ENCODE assay signal across 8 cellular contexts in genomic region chr16:29790949-29791844, GRCh38. TPM values are rescaled to one million over a fixed set of nuclear protein-coding genes. Genes with fewer than 3 reads are reported as not detected.
A peak's percentile ranks its signal among the peaks of the same experiment; 100 is the strongest.
DNase-seq lines count a peak whose midpoint lies in the region; ATAC-seq and TF ChIP-seq lines count a peak whose summit lies in the region.

No MANE protein-coding gene starts in this region.

- peaks cover 20% of the 10 kb centered on the region for H3K4me1 Mint-ChIP-seq in activated T-helper 17 cell treated with anti-CD3 and anti-CD28 coated beads, Interleukin-2, amount 50 U/mL, for 72 hours
- peaks cover 35 to 40% of the 10 kb centered on the region in 2 donors for H3K4me1 Mint-ChIP-seq in immature natural killer cell

- no peak overlapping the region for H3K27ac ChIP-seq in stomach smooth muscle (ENCODE audit: low read length)

- H3K36me3 Mint-ChIP-seq in activated T-helper 17 cell treated with anti-CD3 and anti-CD28 coated beads, Interleukin-2, amount 50 U/mL, for 72 hours (ENCODE audit: low read depth) = peaks cover 50% of the 10 kb centered on the region
- no peaks in the 10 kb centered on the region for H3K36me3 Mint-ChIP-seq in immature natural killer cell

- H3K9ac ChIP-seq in stomach smooth muscle (ENCODE audit: low read length in 2 of 2) = peak overlapping the region; percentile 59 to 64

- DNase-seq in GM06990 (ENCODE audit: extremely low read depth, insufficient read length) = no peak
- DNase-seq in immature natural killer cell = peak in 1 of 3 donors; percentile 29
- no peak for DNase-seq in SHP77 treated with DMSO at 0.1 percent for 48 hours (lab: John Stamatoyannopoulos, UW)

- ATAC-seq in HG03039 (IDR thresholded peaks at IDR 0.05; ENCODE audit: unreplicated experiment) = peak; percentile 10
- peak; percentile 7 for ATAC-seq in activated T-helper 17 cell treated with anti-CD3 and anti-CD28 coated beads, Interleukin-2, amount 50 U/mL, for 72 hours (replicated peaks)
- ATAC-seq in GM19324 (IDR thresholded peaks at IDR 0.05; ENCODE audit: low FRiP score, unreplicated experiment) = no peak
- ATAC-seq in GM21447 (IDR thresholded peaks at IDR 0.05; ENCODE audit: unreplicated experiment) = no peak

- no peaks in the 10 kb centered on the region for H3K27me3 ChIP-seq in GM06990 (replicated peaks; ENCODE audit: control insufficient read depth, insufficient read depth, low read length)
- no peaks in the 10 kb centered on the region for H3K27me3 ChIP-seq in stomach smooth muscle (ENCODE audit: control insufficient read depth in 1 of 2, insufficient read depth in 2 of 2, low read length in 2 of 2)

- H3K27ac Mint-ChIP-seq in activated T-helper 17 cell treated with anti-CD3 and anti-CD28 coated beads, Interleukin-2, amount 50 U/mL, for 72 hours = peak overlapping the region; percentile 87
- peak overlapping the region; percentile 90 to 99 (median 98) for H3K27ac Mint-ChIP-seq in immature natural killer cell

- no peaks in the 10 kb centered on the region for H3K27me3 Mint-ChIP-seq in activated T-helper 17 cell treated with anti-CD3 and anti-CD28 coated beads, Interleukin-2, amount 50 U/mL, for 72 hours
- peaks cover 5 to 13% (median 6%) of the 10 kb centered on the region in 3 donors for H3K27me3 Mint-ChIP-seq in immature natural killer cell (ENCODE audit: low read depth in 3 of 3)

- H3K4me3 Mint-ChIP-seq in activated T-helper 17 cell treated with anti-CD3 and anti-CD28 coated beads, Interleukin-2, amount 50 U/mL, for 72 hours = peak overlapping the region; percentile 97
- peak overlapping the region; percentile 93 to 99 (median 97) for H3K4me3 Mint-ChIP-seq in immature natural killer cell

- no peak for TF ChIP-seq CTCF in GM06990 (IDR thresholded peaks at IDR 0.05; ENCODE audit: insufficient read depth, low read length, poor library complexity, severe bottlenecking)

- H3K36me3 ChIP-seq in GM06990 (ENCODE audit: control insufficient read depth, insufficient read depth, low read length) (peaks cover 3% of the 10 kb centered on the region), stomach smooth muscle (ENCODE audit: control insufficient read depth in 2 of 2, insufficient read depth in 2 of 2, low read length in 2 of 2) (no peaks in the 10 kb centered on the region)

- H3K9me3 Mint-ChIP-seq in activated T-helper 17 cell treated with anti-CD3 and anti-CD28 coated beads, Interleukin-2, amount 50 U/mL, for 72 hours = no peaks in the 10 kb centered on the region
- H3K9me3 Mint-ChIP-seq in immature natural killer cell = no peaks in the 10 kb centered on the region

- no peaks in the 10 kb centered on the region for H3K9me3 ChIP-seq in stomach smooth muscle (ENCODE audit: control insufficient read depth in 2 of 2, low read length in 2 of 2)

- peaks cover 17% of the 10 kb centered on the region for H3K4me1 ChIP-seq in stomach smooth muscle (ENCODE audit: control insufficient read depth, insufficient read depth, low read length)

- H3K4me3 ChIP-seq in GM06990 (replicated peaks; ENCODE audit: low read depth, low read length) (peak overlapping the region; percentile 82), stomach smooth muscle (ENCODE audit: low read length in 2 of 2) (peak overlapping the region; percentile 77 to 91)

RNA-seq across cellular contexts. Expression of gene KIF22, which starts 0.6 kb away (rescaled TPM):
- 100 to 1,000 TPM; 122 to 139 TPM for total RNA-seq in activated T-helper 17 cell treated with anti-CD3 and anti-CD28 coated beads, Interleukin-2, amount 50 U/mL, for 72 hours
- 10 to 100 TPM; 33.1 to 45.2 (median 33.3) TPM for polyA plus RNA-seq in immature natural killer cell

RNA-seq across cellular contexts. Expression of gene ZG16, which starts 13.1 kb away (rescaled TPM):
- not detected for total RNA-seq in activated T-helper 17 cell treated with anti-CD3 and anti-CD28 coated beads, Interleukin-2, amount 50 U/mL, for 72 hours
- polyA plus RNA-seq in immature natural killer cell = not detected

RNA-seq across cellular contexts. Expression of gene MAZ, which starts 15.1 kb away (rescaled TPM):
- total RNA-seq in activated T-helper 17 cell treated with anti-CD3 and anti-CD28 coated beads, Interleukin-2, amount 50 U/mL, for 72 hours = 100 to 1,000 TPM; 239 to 288 TPM
- polyA plus RNA-seq in immature natural killer cell = 10 to 100 TPM; 49.2 to 54.8 (median 52.7) TPM

RNA-seq across cellular contexts. Expression of gene PRRT2, which starts 20.8 kb away (rescaled TPM):
- total RNA-seq in activated T-helper 17 cell treated with anti-CD3 and anti-CD28 coated beads, Interleukin-2, amount 50 U/mL, for 72 hours = 1 to 10 TPM; 1.2 to 9.1 TPM
- polyA plus RNA-seq in immature natural killer cell = not detected

RNA-seq across cellular contexts. Expression of gene PAGR1, which starts 24.8 kb away (rescaled TPM):
- 10 to 100 TPM; 26.8 to 26.9 TPM for total RNA-seq in activated T-helper 17 cell treated with anti-CD3 and anti-CD28 coated beads, Interleukin-2, amount 50 U/mL, for 72 hours
- 10 to 100 TPM; 44.8 to 55.2 (median 46.1) TPM for polyA plus RNA-seq in immature natural killer cell

Comparison
In these comparisons a context has a peak if more than half of its experiments do, and no peak if none do; other contexts are left out.
1. ATAC-seq: peak in HG03039 (single experiment) and activated T-helper 17 cell treated with anti-CD3 and anti-CD28 coated beads, Interleukin-2, amount 50 U/mL, for 72 hours (single experiment); none in GM19324 (single experiment) and GM21447 (single experiment).